Comparison of ENCODE assay signal across 1 cellular context in genomic region chr13:112574476-112575294, GRCh38.
TF ChIP-seq lines count a peak whose summit lies in the region.

No MANE protein-coding gene starts in this region.

TF ChIP-seq in HepG2, 621 proteins besides CTCF, POLR2A, EP300 and RAD21 (continued from another document):
- TF ChIP-seq RNF219 (CRISPR knock-in tag; IDR thresholded peaks at IDR 0.05) (no peak), PLRG1 (conservative IDR thresholded peaks at IDR 0.05) (no peak), HES4 (CRISPR knock-in tag; IDR thresholded peaks at IDR 0.05; ENCODE audit: borderline replicate concordance) (no peak), GABPA (IDR thresholded peaks at IDR 0.05; ENCODE audit: low read depth, low read length) (no peak), GABPA (CRISPR knock-in tag; IDR thresholded peaks at IDR 0.05; ENCODE audit: low read depth) (no peak), ZFP1 (CRISPR knock-in tag; IDR thresholded peaks at IDR 0.05) (no peak)
